ENCODE assay signal across 19 cellular contexts in the genomic region with DNA sequence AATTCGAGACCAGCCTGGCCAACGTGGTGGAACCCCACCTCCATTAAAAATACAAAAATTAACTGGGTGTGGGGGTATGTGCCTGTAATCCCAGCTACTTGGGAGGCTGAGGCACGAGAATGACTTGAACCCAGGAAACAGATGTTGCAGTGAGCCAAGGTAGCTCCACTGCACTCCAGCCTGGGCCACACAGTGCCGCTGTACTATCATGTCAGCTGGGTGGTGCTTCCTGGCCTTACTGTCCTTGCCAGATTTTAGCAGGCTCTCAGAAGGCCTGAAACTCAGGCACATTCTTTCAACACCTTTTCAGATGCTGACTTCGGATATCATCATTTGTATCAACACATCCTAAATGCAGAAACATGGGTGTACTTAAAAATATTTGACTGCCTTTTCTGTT. TPM values are rescaled to one million over a fixed set of nuclear protein-coding genes. Genes with fewer than 3 reads are reported as not detected.
"Had no signal": no experiment of that assay in that cellular context is flagged by ENCODE, and none has a peak within 500 bp of the region (broad histone marks: within the 10 kb centered on the region; RNA-seq: fewer than 3 reads in every experiment).

No MANE protein-coding gene starts in this region.

- ATAC-seq: activated CD8-positive, alpha-beta T cell treated with anti-CD3 and anti-CD28 coated beads for 36 hours; lower lobe of right lung; stimulated activated naive CD8-positive, alpha-beta T cell treated with anti-CD3 and anti-CD28 coated beads, Interleukin-15, Interleukin-2, amounts not matched to agents 100 U/mL and 50 U/mL, for 24 hours had no signal

- DNase-seq: activated B cell treated with CpG ODN at 0.5 μM for 24 hours; activated CD4-positive, alpha-beta T cell treated with anti-CD3 and anti-CD28 coated beads for 48 hours; activated CD8-positive, alpha-beta T cell treated with anti-CD3 and anti-CD28 coated beads for 36 hours; activated naive CD4-positive, alpha-beta T cell treated with anti-CD3 and anti-CD28 coated beads, Interleukin-2, amount 10 ng/mL, durations not matched to agents 7 days and 5 days; activated T-cell treated with anti-CD3 and anti-CD28 coated beads, Interleukin-2, amount 50 U/mL, for 24 hours; foreskin melanocyte; kidney glomerular epithelial cell; lower lobe of right lung; SJCRH30; stimulated activated naive CD8-positive, alpha-beta T cell treated with anti-CD3 and anti-CD28 coated beads, Interleukin-15, Interleukin-2, amounts not matched to agents 100 U/mL and 50 U/mL, for 24 hours; substantia nigra; tibial artery; uterus had no signal

- H3K27ac ChIP-seq: lower lobe of right lung, SJCRH30, tibial artery, uterus had no signal

- H3K4me1 ChIP-seq: uterus had no signal

- H3K9me3 ChIP-seq: lower lobe of right lung, SJCRH30, tibial artery, uterus had no signal

- H3K4me3 ChIP-seq: lower lobe of right lung, SJCRH30, tibial artery, uterus had no signal

- H3K36me3 ChIP-seq: uterus had no signal

- H3K27me3 ChIP-seq: SJCRH30, tibial artery, uterus had no signal

RNA-seq across cellular contexts. Expression of a gene that starts 52.2 kb away (rescaled TPM):
- total RNA-seq: activated B cell treated with CpG ODN at 0.5 μM for 24 hours; activated CD8-positive, alpha-beta T cell treated with anti-CD3 and anti-CD28 coated beads for 36 hours; activated T-helper 2 cell treated with anti-CD3 and anti-CD28 coated beads, Interferon-gamma antibody, Interleukin-2, Interleukin-4, amounts not matched to agents 10 μg/mL and 5 μg/mL and 100 μg/mL, durations not matched to agents 14 hours and 24 hours and 36 hours; chondrocyte; epithelial cell of proximal tubule; lower lobe of right lung; mesenteric fat pad; SJCRH30; skeletal muscle tissue; T-helper 1 cell treated with Interleukin-12 subunit alpha and Interleukin-12 subunit beta and Interleukin-4 antibody, amounts not matched to agents 30 ng/mL and 1 ng/mL, for 36 hours; uterus had no signal
